9 cellular contexts compared by ENCODE assay signal in the genomic region with DNA sequence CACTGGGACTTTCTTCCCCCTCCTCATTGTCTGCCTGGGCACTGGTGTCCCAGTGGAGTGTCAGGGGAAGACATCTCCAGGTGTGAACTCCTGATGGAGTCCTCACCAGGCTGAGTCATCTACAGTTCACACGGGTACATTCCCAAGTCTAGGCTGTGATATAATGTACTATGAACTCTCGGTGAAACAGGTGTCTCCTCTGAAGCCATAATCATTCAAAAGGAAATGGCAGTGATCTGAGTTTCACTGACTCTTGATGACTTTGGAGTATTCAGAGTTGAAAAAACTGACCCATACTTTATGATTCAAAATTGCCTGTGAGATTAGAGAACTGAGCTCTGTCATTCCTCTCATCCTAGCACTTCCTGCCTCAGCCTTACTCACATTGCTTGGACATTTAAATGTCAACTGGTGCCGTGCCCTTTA. TPM values are rescaled to one million over a fixed set of nuclear protein-coding genes. Genes with fewer than 3 reads are reported as not detected.
DNase-seq lines count a peak whose midpoint lies in the region; ATAC-seq lines count a peak whose summit lies in the region.
"Had no signal": no experiment of that assay in that cellular context is flagged by ENCODE, and none has a peak within 500 bp of the region (broad histone marks: within the 10 kb centered on the region; RNA-seq: fewer than 3 reads in every experiment).

No MANE protein-coding gene starts in this region.

- in situ Hi-C loops in GM23248 (cut with MboI): no loop called here

- no peaks in the 10 kb centered on the region for H3K27me3 ChIP-seq in GM23248 (replicated peaks; ENCODE audit: insufficient read depth)

- H4K20me1 ChIP-seq in GM23248 (ENCODE audit: insufficient read depth): no peaks in the 10 kb centered on the region

- H3K9me2 ChIP-seq in GM23248 (ENCODE audit: insufficient read depth): no peaks in the 10 kb centered on the region

- peak; percentile 71 for DNase-seq in GM23248
- DNase-seq in kidney tubule cell (ENCODE audit: low spot score): peak; percentile 91
- DNase-seq in UCSD-AML1 (lab: John Stamatoyannopoulos, UW; ENCODE audit: unreplicated experiment): no peak
- no peak for DNase-seq in cerebellum (ENCODE audit: low spot score)
- no peak for DNase-seq in HuH-7 (ENCODE audit: low spot score)

- H3K4me3 ChIP-seq in GM23248: no peak overlapping the region

- 0 out of 2 replicates have a peak overlapping the region, but pooled peaks have one; percentile 9 for H2AFZ ChIP-seq in GM23248

- H3K27ac ChIP-seq in GM23248 (peak overlapping the region; percentile 44), KOPT-K1 (ENCODE audit: low read depth, low read length, poor library complexity, severe bottlenecking) (peak overlapping the region; percentile 62)
- H3K27ac ChIP-seq: HL-60 had no signal

- peak overlapping the region; percentile 39 for H3K4me2 ChIP-seq in GM23248 (ENCODE audit: unreplicated experiment)

- H3K9ac ChIP-seq in GM23248: peak overlapping the region; percentile 3

- H3F3A ChIP-seq in GM23248 (ENCODE audit: insufficient read depth): peaks cover 15% of the 10 kb centered on the region; the same call in 1 of the 2 replicates

- H3K36me3 ChIP-seq in GM23248 (ENCODE audit: low read depth) (no peaks in the 10 kb centered on the region), KOPT-K1 (ENCODE audit: insufficient read depth, low read length) (no peaks in the 10 kb centered on the region)

- 29 to 35% methylated on average over 3 of the region's 3 CpGs for WGBS in GM23248 (ENCODE audit: low coverage in 1 of 2, low lambda C conversion rate in 2 of 2, missing lambda C conversion rate in 2 of 2), 2 experiments

- no peaks in the 10 kb centered on the region for H3K79me2 ChIP-seq in GM23248 (ENCODE audit: insufficient read depth)

- no peaks in the 10 kb centered on the region for H3K9me3 ChIP-seq in GM23248 (ENCODE audit: low read depth)
- H3K9me3 ChIP-seq in KOPT-K1 (ENCODE audit: insufficient read depth, low read length, poor library complexity, severe bottlenecking): no peaks in the 10 kb centered on the region

- peaks cover 28% of the 10 kb centered on the region for H3K4me1 ChIP-seq in GM23248 (ENCODE audit: insufficient read depth)

- ATAC-seq in GM18498 (IDR thresholded peaks at IDR 0.05; ENCODE audit: unreplicated experiment) (peak; percentile 54), HG03045 (IDR thresholded peaks at IDR 0.05; ENCODE audit: unreplicated experiment) (no peak)

RNA-seq across cellular contexts. Expression of a gene that starts 9.1 kb away (rescaled TPM):
- total RNA-seq in GM23248 (2014; rRNA removed; shearing (Covaris generic)): 1.9 and 2.4 TPM in 2 replicates
- 2.7 and 3.2 TPM in 2 replicates for polyA plus RNA-seq in GM23248 (2016; fragmentation: Nextera tagmentation; extraction: Ambion mirVana)
- total RNA-seq in cerebellum: 2.4 TPM

Comparison
In these comparisons a context has a peak if more than half of its experiments do, and no peak if none do; other contexts are left out.
1. DNase-seq: peak in GM23248 (single experiment) and kidney tubule cell (single experiment); none in UCSD-AML1 (single experiment), cerebellum (single experiment) and HuH-7 (single experiment).